7 cellular contexts compared by ENCODE assay signal in genomic region chr1:21175670-21176581, GRCh38. TPM values are rescaled to one million over a fixed set of nuclear protein-coding genes. Genes with fewer than 3 reads are reported as not detected.
A peak's percentile ranks its signal among the peaks of the same experiment; 100 is the strongest.
DNase-seq lines count a peak whose midpoint lies in the region; ATAC-seq lines count a peak whose summit lies in the region.

No MANE protein-coding gene starts in this region.

- under 1% methylated on average over 66 of the region's 69 CpGs for WGBS in right cardiac atrium

- H3K4me1 ChIP-seq in right cardiac atrium (ENCODE audit: control insufficient read depth, insufficient read depth, low read length) (peaks cover 2% of the 10 kb centered on the region), rectal smooth muscle tissue (ENCODE audit: control insufficient read depth, insufficient read depth, low read length) (peaks cover 4% of the 10 kb centered on the region)

- ATAC-seq in GM18867 (IDR thresholded peaks at IDR 0.05; ENCODE audit: unreplicated experiment) = peak; percentile 19
- ATAC-seq in HG02973 (IDR thresholded peaks at IDR 0.05; ENCODE audit: unreplicated experiment) = peak; percentile 17
- ATAC-seq in activated naive CD4-positive, alpha-beta T cell treated with anti-CD3 and anti-CD28 coated beads, Interleukin-2, amount 50 U/mL, for 72 hours = peak; percentile 3 to 9
- ATAC-seq in right cardiac atrium = peak in 1 of 2 donors; percentile 22

- peak overlapping the region; percentile 97 for H3K4me3 ChIP-seq in right cardiac atrium (ENCODE audit: low read length)
- peak overlapping the region; percentile 95 for H3K4me3 ChIP-seq in rectal smooth muscle tissue (ENCODE audit: low read length)

- H3K9me3 ChIP-seq in right cardiac atrium (ENCODE audit: control insufficient read depth, low read length) = no peaks in the 10 kb centered on the region

- intact Hi-C loops in right cardiac atrium (cut with DNase I) = no loop called here

- peak overlapping the region; percentile 88 for H3K9ac ChIP-seq in rectal smooth muscle tissue (ENCODE audit: low read length)

- H3K36me3 Mint-ChIP-seq in activated naive CD4-positive, alpha-beta T cell treated with anti-CD3 and anti-CD28 coated beads, Interleukin-2, amount 50 U/mL, for 72 hours = peaks cover 5 to 12% of the 10 kb centered on the region in 2 donors

- H3K36me3 ChIP-seq in rectal smooth muscle tissue (ENCODE audit: control insufficient read depth, insufficient read depth, low read length) = no peaks in the 10 kb centered on the region

- H3K27me3 ChIP-seq in right cardiac atrium (ENCODE audit: control insufficient read depth, insufficient read depth) (no peaks in the 10 kb centered on the region), rectal smooth muscle tissue (ENCODE audit: control insufficient read depth, insufficient read depth, low read length) (no peaks in the 10 kb centered on the region)

- no peaks in the 10 kb centered on the region for H3K9me3 Mint-ChIP-seq in activated naive CD4-positive, alpha-beta T cell treated with anti-CD3 and anti-CD28 coated beads, Interleukin-2, amount 50 U/mL, for 72 hours

- H3K27ac Mint-ChIP-seq in activated naive CD4-positive, alpha-beta T cell treated with anti-CD3 and anti-CD28 coated beads, Interleukin-2, amount 50 U/mL, for 72 hours = peak overlapping the region; percentile 93 to 98

- H3K27ac ChIP-seq in right cardiac atrium (ENCODE audit: low read length) (peak overlapping the region; percentile 76), rectal smooth muscle tissue (ENCODE audit: low read depth, low read length) (peak overlapping the region; percentile 79)

- DNase-seq in RPMI8226 (peak; percentile 47), right cardiac atrium (peak; percentile 37 to 78 (median 77)), DMS114 treated with DMSO at 0.1 percent for 48 hours (lab: John Stamatoyannopoulos, UW; ENCODE audit: unreplicated experiment) (no peak)
- DNase-seq in activated naive CD4-positive, alpha-beta T cell treated with anti-CD3 and anti-CD28 coated beads, Interleukin-2, amount 50 U/mL, for 72 hours (ENCODE audit: low spot score in 2 of 2) = peak; percentile 37 to 57

RNA-seq across cellular contexts. Expression of gene EIF4G3, which starts 0.8 kb away (rescaled TPM):
- 10 to 100 TPM; 38.4 to 45.1 TPM for total RNA-seq in activated naive CD4-positive, alpha-beta T cell treated with anti-CD3 and anti-CD28 coated beads, Interleukin-2, amount 50 U/mL, for 72 hours
- total RNA-seq in right cardiac atrium = 10 to 100 TPM; 36.3 to 48.5 (median 43.6) TPM
- polyA plus RNA-seq in right cardiac atrium = 17.9 TPM
